In genomic region chr14:95811813-95812212, GRCh38 we compare ENCODE assay signal across 20 cellular contexts.
"Had no signal": no experiment of that assay in that cellular context is flagged by ENCODE, and none has a peak within 500 bp of the region (broad histone marks: within the 10 kb centered on the region; RNA-seq: fewer than 3 reads in every experiment).

No MANE protein-coding gene starts in this region.

- H3K4me1 ChIP-seq: SJSA1 had no signal

- DNase-seq: KBM-7, MV-4-11, NCI-H1048, NCI-H1105, NCI-H1417, NCI-H146, NCI-H1694 treated with DMSO at 0.1 percent for 48 hours, NCI-H1930, NCI-H2081, NCI-H2107, NCI-H2227 treated with DMSO at 0.1 percent for 48 hours, NCI-H510A, NCI-H524 treated with DMSO at 0.1 percent for 48 hours, NCI-H69, NCI-H774, Right ventricle myocardium superior, RPMI8226, SIG-M5 had no signal

- H3K9me3 ChIP-seq: SJSA1 had no signal

- H3K27ac ChIP-seq: SJSA1, SK-N-MC had no signal

- H3K36me3 ChIP-seq: SJSA1 had no signal

- H3K4me3 ChIP-seq: SJSA1, SK-N-MC had no signal
